Comparison of ENCODE assay signal across 18 cellular contexts in the genomic region with DNA sequence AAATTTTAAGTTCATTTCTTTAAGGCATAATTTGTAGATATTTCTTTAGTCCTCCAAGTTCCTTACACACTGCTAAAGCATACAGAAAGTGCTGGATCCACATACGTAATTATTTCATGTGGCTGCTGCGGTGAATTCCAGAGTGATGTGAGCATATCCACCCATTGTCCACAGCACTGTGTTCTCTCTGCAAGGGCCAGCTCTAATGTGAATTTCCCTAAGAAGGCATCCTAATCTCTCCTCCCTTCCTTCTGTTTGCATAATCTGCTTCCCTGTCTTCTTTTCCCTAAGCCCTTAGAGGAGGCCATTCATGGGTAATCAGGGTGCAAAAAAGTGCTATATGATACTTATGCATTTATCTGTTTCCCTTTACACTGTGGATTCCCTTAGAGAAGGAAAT. TPM values are rescaled to one million over a fixed set of nuclear protein-coding genes. Genes with fewer than 3 reads are reported as not detected.
DNase-seq lines count a peak whose midpoint lies in the region; ATAC-seq and TF ChIP-seq lines count a peak whose summit lies in the region.
"Had no signal": no experiment of that assay in that cellular context is flagged by ENCODE, and none has a peak within 500 bp of the region (broad histone marks: within the 10 kb centered on the region; RNA-seq: fewer than 3 reads in every experiment).

No MANE protein-coding gene starts in this region.

- H3K9me3 ChIP-seq in endodermal cell (ENCODE audit: control insufficient read depth, low read length): no peaks in the 10 kb centered on the region
- no peaks in the 10 kb centered on the region for H3K9me3 ChIP-seq in left lung
- H3K9me3 ChIP-seq in suprapubic skin: no peaks in the 10 kb centered on the region
- H3K9me3 ChIP-seq in H9 (ENCODE audit: control insufficient read depth, low read depth, low read length): no peaks in the 10 kb centered on the region
- H3K9me3 ChIP-seq: BLaER1 treated with 17β-estradiol and CSF1 and Interleukin-3, amounts not matched to agents 10 nM and 100 nM had no signal

- H3K27ac Mint-ChIP-seq in endodermal cell (peak overlapping the region; percentile 89), H9 (no peak overlapping the region; a peak in 2 of 7 replicates)
- H3K27ac Mint-ChIP-seq in effector memory CD8-positive, alpha-beta T cell: no peak overlapping the region
- H3K27ac Mint-ChIP-seq: activated T-helper 17 cell treated with anti-CD3 and anti-CD28 coated beads, Interleukin-2, amount 50 U/mL, for 72 hours; T-helper 2 cell treated with Interferon-gamma antibody and Interleukin-4, amounts not matched to agents 5 μg/mL and 100 μg/mL, for 36 hours had no signal

- H3K4me1 Mint-ChIP-seq in endodermal cell (peaks cover 43% of the 10 kb centered on the region), H9 (peaks cover 12 to 16% of the 10 kb centered on the region in 2 experiments)
- no peaks in the 10 kb centered on the region for H3K4me1 Mint-ChIP-seq in effector memory CD8-positive, alpha-beta T cell (ENCODE audit: low read depth in 2 of 2)
- H3K4me1 Mint-ChIP-seq: activated T-helper 17 cell treated with anti-CD3 and anti-CD28 coated beads, Interleukin-2, amount 50 U/mL, for 72 hours had no signal

- H3K79me2 ChIP-seq in H9 (ENCODE audit: insufficient read depth, low read length): no peaks in the 10 kb centered on the region

- H4K91ac ChIP-seq in H9 (ENCODE audit: insufficient read length, low read depth, low read length): no peak overlapping the region

- H3K4ac ChIP-seq in H9 (ENCODE audit: low read depth, low read length): no peak overlapping the region

- DNase-seq in NCI-H226: peak; percentile 84
- DNase-seq in endodermal cell: no peak
- no peak for DNase-seq in left lung
- DNase-seq in suprapubic skin (ENCODE audit: low spot score in 2 of 2): no peak
- no peak for DNase-seq in effector memory CD8-positive, alpha-beta T cell
- DNase-seq in H9: no peak
- no peak for DNase-seq in EL
- no peak for DNase-seq in NCI-H2227 (lab: John Stamatoyannopoulos, UW; ENCODE audit: unreplicated experiment)
- DNase-seq: DND-41; KBM-7; NCI-H1694; NCI-H69; stimulated activated naive CD4-positive, alpha-beta T cell treated with Interleukin-2 at 50 U/mL for 16 hours had no signal

- peak; percentile 11 for ATAC-seq in left lung
- ATAC-seq in effector memory CD8-positive, alpha-beta T cell (replicated peaks): no peak
- ATAC-seq: activated T-helper 17 cell treated with anti-CD3 and anti-CD28 coated beads, Interleukin-2, amount 50 U/mL, for 72 hours; GM12878 had no signal

- H3K27me3 Mint-ChIP-seq in endodermal cell (ENCODE audit: insufficient read depth): no peaks in the 10 kb centered on the region
- H3K27me3 Mint-ChIP-seq in effector memory CD8-positive, alpha-beta T cell: no peaks in the 10 kb centered on the region
- H3K27me3 Mint-ChIP-seq in H9 (ENCODE audit: low read depth): no peaks in the 10 kb centered on the region
- H3K27me3 Mint-ChIP-seq: progenitor cell of endocrine pancreas had no signal

- no peak for TF ChIP-seq EP300 in suprapubic skin (IDR thresholded peaks at IDR 0.05)

- no peaks in the 10 kb centered on the region for H3K23me2 ChIP-seq in H9 (ENCODE audit: insufficient read length, low read depth, low read length, poor library complexity, severe bottlenecking)

- H3K27ac ChIP-seq in endodermal cell (ENCODE audit: low read depth, low read length): no peak overlapping the region
- peak overlapping the region; percentile 67 to 72 for H3K27ac ChIP-seq in left lung
- H3K27ac ChIP-seq in suprapubic skin: peak overlapping the region; percentile 77
- H3K27ac ChIP-seq in H9 (ENCODE audit: insufficient read length, low read depth, low read length): no peak overlapping the region
- H3K27ac ChIP-seq: BLaER1 treated with 17β-estradiol and CSF1 and Interleukin-3, amounts not matched to agents 10 nM and 100 nM had no signal

- H2BK5ac ChIP-seq in H9 (ENCODE audit: insufficient read length, low read length): no peak overlapping the region

- H3K4me3 ChIP-seq in endodermal cell (ENCODE audit: low read length): peak overlapping the region; percentile 47
- H3K4me3 ChIP-seq in left lung: no peak overlapping the region
- no peak overlapping the region for H3K4me3 ChIP-seq in suprapubic skin
- H3K4me3 ChIP-seq: BLaER1 treated with 17β-estradiol and CSF1 and Interleukin-3, amounts not matched to agents 10 nM and 100 nM; GM12878 had no signal

- H3K9me3 Mint-ChIP-seq in endodermal cell: no peaks in the 10 kb centered on the region
- H3K9me3 Mint-ChIP-seq in effector memory CD8-positive, alpha-beta T cell: peaks cover 10 to 11% of the 10 kb centered on the region in 2 donors
- H3K9me3 Mint-ChIP-seq in H9: no peaks in the 10 kb centered on the region
- H3K9me3 Mint-ChIP-seq: activated T-helper 17 cell treated with anti-CD3 and anti-CD28 coated beads, Interleukin-2, amount 50 U/mL, for 72 hours; T-helper 2 cell treated with Interferon-gamma antibody and Interleukin-4, amounts not matched to agents 5 μg/mL and 100 μg/mL, for 36 hours had no signal

- no peak overlapping the region for H3K4me2 ChIP-seq in H9 (ENCODE audit: insufficient read depth, insufficient read length, low read length)
- H3K4me2 ChIP-seq: BLaER1 treated with 17β-estradiol and CSF1 and Interleukin-3, amounts not matched to agents 10 nM and 100 nM had no signal

- H3K56ac ChIP-seq in H9 (ENCODE audit: insufficient read length, low read depth, low read length): no peak overlapping the region

- no peak overlapping the region for H4K5ac ChIP-seq in H9 (ENCODE audit: insufficient read length, low read depth, low read length)

- H3T11ph ChIP-seq in H9 (ENCODE audit: low read length): no peak overlapping the region

- no peak overlapping the region for H2BK20ac ChIP-seq in H9 (ENCODE audit: low read depth, low read length, poor library complexity, severe bottlenecking)

- H4K20me1 ChIP-seq in H9 (ENCODE audit: control insufficient read depth, insufficient read depth, insufficient read length): no peaks in the 10 kb centered on the region
- H4K20me1 ChIP-seq: BLaER1 treated with 17β-estradiol and CSF1 and Interleukin-3, amounts not matched to agents 10 nM and 100 nM had no signal

- H2BK120ac ChIP-seq in H9 (ENCODE audit: low read depth, low read length, poor library complexity, severe bottlenecking): no peak overlapping the region

- H3K4me3 Mint-ChIP-seq in endodermal cell (peak overlapping the region; percentile 12), H9 (no peak overlapping the region)
- H3K4me3 Mint-ChIP-seq in effector memory CD8-positive, alpha-beta T cell: no peak overlapping the region
- H3K4me3 Mint-ChIP-seq: activated T-helper 17 cell treated with anti-CD3 and anti-CD28 coated beads, Interleukin-2, amount 50 U/mL, for 72 hours; T-helper 2 cell treated with Interferon-gamma antibody and Interleukin-4, amounts not matched to agents 5 μg/mL and 100 μg/mL, for 36 hours had no signal

- TF ChIP-seq CTCF in endodermal cell (conservative IDR thresholded peaks at IDR 0.05): no peak
- TF ChIP-seq CTCF in left lung (IDR thresholded peaks at IDR 0.05): no peak
- no peak for TF ChIP-seq CTCF in suprapubic skin (IDR thresholded peaks at IDR 0.05)
- no peak for TF ChIP-seq CTCF in H9 (conservative IDR thresholded peaks at IDR 0.05)

- H4K8ac ChIP-seq in H9 (replicated peaks; ENCODE audit: insufficient read length, low read depth, low read length): no peak overlapping the region

- no peak overlapping the region for H2BK15ac ChIP-seq in H9 (ENCODE audit: low read depth, low read length)

- H3K9ac ChIP-seq in endodermal cell (ENCODE audit: extremely low read depth, low read length, poor library complexity, severe bottlenecking): peak overlapping the region; percentile 39
- no peak overlapping the region for H3K9ac ChIP-seq in H9 (ENCODE audit: extremely low read depth, insufficient read length, low read length)
- H3K9ac ChIP-seq: BLaER1 treated with 17β-estradiol and CSF1 and Interleukin-3, amounts not matched to agents 10 nM and 100 nM had no signal

- WGBS in endodermal cell (ENCODE audit: insufficient coverage in 1 of 2, insufficient read length in 1 of 2), 2 experiments: 75 to 79% methylated on average over 2 of the region's 2 CpGs
- 62% methylated on average over 2 of the region's 2 CpGs for WGBS in suprapubic skin
- WGBS in H9 (ENCODE audit: extremely low coverage, insufficient read length, low lambda C conversion rate): no CpG with 5 or more reads among the region's 2 CpGs

- H3K36me3 ChIP-seq in endodermal cell (ENCODE audit: control insufficient read depth, insufficient read depth, low read length): no peaks in the 10 kb centered on the region
- no peaks in the 10 kb centered on the region for H3K36me3 ChIP-seq in left lung
- no peaks in the 10 kb centered on the region for H3K36me3 ChIP-seq in suprapubic skin
- H3K36me3 ChIP-seq: BLaER1 treated with 17β-estradiol and CSF1 and Interleukin-3, amounts not matched to agents 10 nM and 100 nM had no signal

- H3K18ac ChIP-seq in H9 (ENCODE audit: insufficient read length, low read depth, low read length): no peak overlapping the region

- H3K27me3 ChIP-seq in endodermal cell (ENCODE audit: control insufficient read depth, insufficient read depth, low read length, poor library complexity, severe bottlenecking) (no peaks in the 10 kb centered on the region), left lung (no peaks in the 10 kb centered on the region), suprapubic skin (no peaks in the 10 kb centered on the region), H9 (ENCODE audit: insufficient read depth, low read length) (no peaks in the 10 kb centered on the region)
- H3K27me3 ChIP-seq: BLaER1 treated with 17β-estradiol and CSF1 and Interleukin-3, amounts not matched to agents 10 nM and 100 nM had no signal

- no peak overlapping the region for H3K23ac ChIP-seq in H9 (ENCODE audit: insufficient read length, low read depth, low read length)

- no peaks in the 10 kb centered on the region for H3K79me1 ChIP-seq in H9 (ENCODE audit: insufficient read depth, low read depth, low read length, poor library complexity, severe bottlenecking)

- intact Hi-C loops in left lung (cut with DNase I): no loop called here

- no peak for TF ChIP-seq POLR2A in suprapubic skin (IDR thresholded peaks at IDR 0.05)

- no peak overlapping the region for H2AK5ac ChIP-seq in H9 (ENCODE audit: insufficient read length, low read length)

- H3K4me1 ChIP-seq in endodermal cell (ENCODE audit: control insufficient read depth, insufficient read depth, low read length): peaks cover 16% of the 10 kb centered on the region
- peaks cover 28 to 32% of the 10 kb centered on the region in 2 donors for H3K4me1 ChIP-seq in left lung
- H3K4me1 ChIP-seq in suprapubic skin: peaks cover 27% of the 10 kb centered on the region
- no peaks in the 10 kb centered on the region for H3K4me1 ChIP-seq in H9 (ENCODE audit: insufficient read depth, low read length)

- no peak overlapping the region for H2AFZ ChIP-seq in H9 (ENCODE audit: low read length)

- H3K36me3 Mint-ChIP-seq in endodermal cell (ENCODE audit: low read depth): no peaks in the 10 kb centered on the region
- H3K36me3 Mint-ChIP-seq in effector memory CD8-positive, alpha-beta T cell (ENCODE audit: insufficient read depth): no peaks in the 10 kb centered on the region
- no peaks in the 10 kb centered on the region for H3K36me3 Mint-ChIP-seq in H9 (ENCODE audit: insufficient read depth in 1 of 3, low read depth in 3 of 3)

- no peak overlapping the region for H3K14ac ChIP-seq in H9 (ENCODE audit: insufficient read depth, low read length)

- H2BK12ac ChIP-seq in H9 (ENCODE audit: insufficient read length, low read depth, low read length): no peak overlapping the region

RNA-seq across cellular contexts. Expression of gene COBLL1, which starts 57.2 kb away (rescaled TPM):
- total RNA-seq in endodermal cell: 10 to 100 TPM; 16.5 to 17.3 TPM
- polyA plus RNA-seq in endodermal cell (2013, experiment 1 of 2): 6.2 TPM
- polyA plus RNA-seq in endodermal cell (2013, experiment 2 of 2): 6.0 TPM
- total RNA-seq in left lung: 10 to 100 TPM; 65.0 to 74.8 TPM
- total RNA-seq in suprapubic skin: 100 to 1,000 TPM in 1 of 4 donors, 10 to 100 TPM in 3; 36.2 to 170 (median 61.0) TPM
- total RNA-seq in H9 (2021): 5.6 and 5.9 TPM in 2 replicates
- polyA plus RNA-seq: GM12878 had no signal

Comparison
In these comparisons a context has a peak if more than half of its experiments do, and no peak if none do; other contexts are left out.
1. H3K27ac ChIP-seq: peak in left lung (2 of 2) and suprapubic skin (single experiment); none in endodermal cell (single experiment) and H9 (single experiment).